Comparison of ENCODE assay signal across 8 cellular contexts in genomic region chrX:1661048-1661921, GRCh38. TPM values are rescaled to one million over a fixed set of nuclear protein-coding genes. Genes with fewer than 3 reads are reported as not detected.
DNase-seq lines count a peak whose midpoint lies in the region; ATAC-seq and TF ChIP-seq lines count a peak whose summit lies in the region.

No MANE protein-coding gene starts in this region.

- TF ChIP-seq POLR2A in GM18526 (IDR thresholded peaks at IDR 0.05; ENCODE audit: extremely low read depth, insufficient read length): peak; percentile 21

- H3K4me3 Mint-ChIP-seq in activated B cell treated with CpG ODN at 0.5 μM for 24 hours: peak overlapping the region; percentile 86
- peak overlapping the region; percentile 23 for H3K4me3 Mint-ChIP-seq in endodermal cell

- WGBS in endodermal cell (ENCODE audit: insufficient coverage in 1 of 2, insufficient read length in 1 of 2), 2 experiments: 86 to 90% methylated on average over 12 to 16 of the region's 16 CpGs

- no peaks in the 10 kb centered on the region for H3K36me3 ChIP-seq in endodermal cell (ENCODE audit: control insufficient read depth, insufficient read depth, low read length)

- peak; percentile 84 for ATAC-seq in HG03066 (IDR thresholded peaks at IDR 0.05; ENCODE audit: low read depth, unreplicated experiment)
- ATAC-seq in activated B cell treated with CpG ODN at 0.5 μM for 24 hours (ENCODE audit: low read depth): peak; percentile 87

- TF ChIP-seq CTCF in activated B cell treated with CpG ODN at 0.5 μM for 24 hours (IDR thresholded peaks at IDR 0.05) (no peak), endodermal cell (conservative IDR thresholded peaks at IDR 0.05) (no peak)

- intact Hi-C loops in activated B cell treated with CpG ODN at 0.5 μM for 24 hours (cut with micrococcal nuclease): loop anchor here (1.0 to 5.0 kb wide), 7 partner anchors 9 to 1036 kb away; partner anchors contain the start of gene SLC25A6

- CTCF ChIA-PET in activated B cell treated with CpG ODN at 0.5 μM for 24 hours (lab: Charles Lee): no interaction called here

- no peak overlapping the region for H3K9ac ChIP-seq in endodermal cell (ENCODE audit: extremely low read depth, low read length, poor library complexity, severe bottlenecking)

- no peak overlapping the region for H3K27ac ChIP-seq in endodermal cell (ENCODE audit: low read depth, low read length)

- H3K4me3 ChIP-seq in endodermal cell (ENCODE audit: low read length): no peak overlapping the region

- no peaks in the 10 kb centered on the region for H3K9me3 ChIP-seq in endodermal cell (ENCODE audit: control insufficient read depth, low read length)

- H3K36me3 Mint-ChIP-seq in activated B cell treated with CpG ODN at 0.5 μM for 24 hours (ENCODE audit: low read depth): peaks cover 12% of the 10 kb centered on the region
- H3K36me3 Mint-ChIP-seq in endodermal cell (ENCODE audit: low read depth): no peaks in the 10 kb centered on the region

- H3K9me3 Mint-ChIP-seq in activated B cell treated with CpG ODN at 0.5 μM for 24 hours: no peaks in the 10 kb centered on the region
- H3K9me3 Mint-ChIP-seq in endodermal cell: peaks cover 4% of the 10 kb centered on the region

- H3K27ac Mint-ChIP-seq in activated B cell treated with CpG ODN at 0.5 μM for 24 hours (peak overlapping the region; percentile 90), endodermal cell (no peak overlapping the region)

- DNase-seq in activated B cell treated with CpG ODN at 0.5 μM for 24 hours: peak; percentile 61
- peak; percentile 91 for DNase-seq in endodermal cell
- peak; percentile 81 to 88 for DNase-seq in stimulated activated CD4-positive, alpha-beta T cell treated with anti-CD3 and anti-CD28 coated beads, Interleukin-12 subunit alpha, Interleukin-12 subunit beta, amount 100 ng/mL, for 24 hours (ENCODE audit: low read depth in 2 of 2)
- DNase-seq in HCEC 1CT: no peak
- DNase-seq in NCI-H2029 treated with DMSO at 0.1 percent for 48 hours (lab: John Stamatoyannopoulos, UW): no peak
- no peak for DNase-seq in central memory CD4-positive, alpha-beta T cell

- POLR2A ChIA-PET in activated B cell treated with CpG ODN at 0.5 μM for 24 hours (lab: Charles Lee): no interaction called here

- H3K4me1 ChIP-seq in endodermal cell (ENCODE audit: control insufficient read depth, insufficient read depth, low read length): no peaks in the 10 kb centered on the region

- H3K4me1 Mint-ChIP-seq in activated B cell treated with CpG ODN at 0.5 μM for 24 hours (peaks cover 29% of the 10 kb centered on the region), endodermal cell (peaks cover 13% of the 10 kb centered on the region)

- no peaks in the 10 kb centered on the region for H3K27me3 ChIP-seq in endodermal cell (ENCODE audit: control insufficient read depth, insufficient read depth, low read length, poor library complexity, severe bottlenecking)

- H3K27me3 Mint-ChIP-seq in activated B cell treated with CpG ODN at 0.5 μM for 24 hours: no peaks in the 10 kb centered on the region
- H3K27me3 Mint-ChIP-seq in endodermal cell (ENCODE audit: insufficient read depth): no peaks in the 10 kb centered on the region

RNA-seq across cellular contexts. Expression of gene ASMT, which starts 46.4 kb away (rescaled TPM):
- 0.44 and 0.69 TPM in 2 replicates for total RNA-seq in activated B cell treated with CpG ODN at 0.5 μM for 24 hours
- total RNA-seq in endodermal cell: not detected
- 0.68 TPM for polyA plus RNA-seq in endodermal cell (2013, experiment 1 of 2)
- polyA plus RNA-seq in endodermal cell (2013, experiment 2 of 2): 0.83 TPM

Comparison
In these comparisons a context has a peak if more than half of its experiments do, and no peak if none do; other contexts are left out.
1. DNase-seq: peak in activated B cell treated with CpG ODN at 0.5 μM for 24 hours (single experiment), endodermal cell (single experiment) and stimulated activated CD4-positive, alpha-beta T cell treated with anti-CD3 and anti-CD28 coated beads, Interleukin-12 subunit alpha, Interleukin-12 subunit beta, amount 100 ng/mL, for 24 hours (2 of 2); none in HCEC 1CT (single experiment), NCI-H2029 treated with DMSO at 0.1 percent for 48 hours (single experiment) and central memory CD4-positive, alpha-beta T cell (single experiment).